9 cellular contexts compared by ENCODE assay signal in genomic region chr19:9622531-9622930, GRCh38. TPM values are rescaled to one million over a fixed set of nuclear protein-coding genes. Genes with fewer than 3 reads are reported as not detected.
DNase-seq lines count a peak whose midpoint lies in the region; ATAC-seq and TF ChIP-seq lines count a peak whose summit lies in the region.
"Had no signal": no experiment of that assay in that cellular context is flagged by ENCODE, and none has a peak within 500 bp of the region (broad histone marks: within the 10 kb centered on the region; RNA-seq: fewer than 3 reads in every experiment).

No MANE protein-coding gene starts in this region.

- H3K4me3 ChIP-seq in smooth muscle cell: peak overlapping the region; percentile 88

- peaks cover 8% of the 10 kb centered on the region for H3K36me3 ChIP-seq in smooth muscle cell (ENCODE audit: low read depth)

- POLR2A ChIA-PET in activated B cell treated with CpG ODN at 0.5 μM for 24 hours (lab: Charles Lee): no interaction called here

- intact Hi-C loops in activated B cell treated with CpG ODN at 0.5 μM for 24 hours (cut with micrococcal nuclease): loop anchor here (5.0 to 10.0 kb wide), 2 partner anchors 85 to 292 kb away; partner anchors contain the start of gene ZNF426

- peaks cover 16% of the 10 kb centered on the region for H3K36me3 Mint-ChIP-seq in activated T-cell treated with anti-CD3 and anti-CD28 coated beads, Interleukin-2, amount 50 U/mL, for 4 hours (ENCODE audit: insufficient read depth)
- H3K36me3 Mint-ChIP-seq in activated B cell treated with CpG ODN at 0.5 μM for 24 hours (ENCODE audit: low read depth): peaks cover 31% of the 10 kb centered on the region

- TF ChIP-seq CTCF in activated B cell treated with CpG ODN at 0.5 μM for 24 hours (IDR thresholded peaks at IDR 0.05) (no peak), foreskin keratinocyte (conservative IDR thresholded peaks at IDR 0.05) (no peak), smooth muscle cell (IDR thresholded peaks at IDR 0.05; ENCODE audit: borderline replicate concordance, insufficient read depth, poor library complexity, severe bottlenecking) (no peak)

- ATAC-seq in activated T-cell treated with anti-CD3 and anti-CD28 coated beads, Interleukin-2, amount 50 U/mL, for 4 hours: no peak
- no peak for ATAC-seq in activated B cell treated with CpG ODN at 0.5 μM for 24 hours (ENCODE audit: low read depth)
- no peak for ATAC-seq in foreskin keratinocyte
- ATAC-seq in GM21367 (IDR thresholded peaks at IDR 0.05; ENCODE audit: unreplicated experiment): no peak

- no peak overlapping the region for H2AFZ ChIP-seq in smooth muscle cell (ENCODE audit: low read depth)

- peaks cover 21% of the 10 kb centered on the region for H3K4me1 Mint-ChIP-seq in activated T-cell treated with anti-CD3 and anti-CD28 coated beads, Interleukin-2, amount 50 U/mL, for 4 hours (ENCODE audit: low read depth)
- peaks cover 20% of the 10 kb centered on the region for H3K4me1 Mint-ChIP-seq in activated B cell treated with CpG ODN at 0.5 μM for 24 hours

- H3K27ac ChIP-seq in foreskin keratinocyte (peak overlapping the region; percentile 90), smooth muscle cell (ENCODE audit: low read depth) (peak overlapping the region; percentile 96)

- peaks cover 43% of the 10 kb centered on the region for H3K79me2 ChIP-seq in smooth muscle cell (ENCODE audit: low read depth)

- peaks cover 3% of the 10 kb centered on the region for H3K27me3 Mint-ChIP-seq in activated T-cell treated with anti-CD3 and anti-CD28 coated beads, Interleukin-2, amount 50 U/mL, for 4 hours (ENCODE audit: low read depth)
- H3K27me3 Mint-ChIP-seq in activated B cell treated with CpG ODN at 0.5 μM for 24 hours: peaks cover 3% of the 10 kb centered on the region

- H3F3A ChIP-seq in smooth muscle cell (ENCODE audit: low read depth): peaks cover 8% of the 10 kb centered on the region

- no peaks in the 10 kb centered on the region for H3K27me3 ChIP-seq in foreskin keratinocyte
- H3K27me3 ChIP-seq in smooth muscle cell (ENCODE audit: low read depth): no peaks in the 10 kb centered on the region
- H3K27me3 ChIP-seq: BE2C had no signal

- no peak for DNase-seq in activated T-cell treated with anti-CD3 and anti-CD28 coated beads, Interleukin-2, amount 50 U/mL, for 4 hours
- DNase-seq in activated T-cell treated with anti-CD3 and anti-CD28 coated beads, Interleukin-2, amount 50 U/mL, for 48 hours: no peak
- DNase-seq in activated B cell treated with CpG ODN at 0.5 μM for 24 hours: no peak
- DNase-seq in foreskin keratinocyte: peak; percentile 83 to 93
- DNase-seq in smooth muscle cell (lab: John Stamatoyannopoulos, UW; ENCODE audit: unreplicated experiment): no peak
- DNase-seq in stimulated activated CD4-positive, alpha-beta T cell treated with anti-CD3 and anti-CD28 coated beads, Interleukin-12 subunit alpha, Interleukin-12 subunit beta, amount 100 ng/mL, for 4 hours: no peak
- DNase-seq in NCI-H2081 (lab: John Stamatoyannopoulos, UW): no peak
- DNase-seq: BE2C had no signal

- no peaks in the 10 kb centered on the region for H3K9me3 ChIP-seq in smooth muscle cell (replicated peaks; ENCODE audit: low read depth)
- H3K9me3 ChIP-seq: BE2C had no signal

- peak overlapping the region; percentile 48 for H3K4me3 Mint-ChIP-seq in activated T-cell treated with anti-CD3 and anti-CD28 coated beads, Interleukin-2, amount 50 U/mL, for 4 hours
- peak overlapping the region; percentile 42 for H3K4me3 Mint-ChIP-seq in activated B cell treated with CpG ODN at 0.5 μM for 24 hours

- H3K4me2 ChIP-seq in smooth muscle cell: peak overlapping the region; percentile 91

- 47% methylated on average over 2 of the region's 2 CpGs for WGBS in smooth muscle cell (ENCODE audit: low lambda C conversion rate)

- H3K9ac ChIP-seq in smooth muscle cell (ENCODE audit: low read depth): peak overlapping the region; percentile 47

- H3K27ac Mint-ChIP-seq in activated B cell treated with CpG ODN at 0.5 μM for 24 hours: no peak overlapping the region

- H4K20me1 ChIP-seq in smooth muscle cell (ENCODE audit: low read depth): peaks cover 3% of the 10 kb centered on the region

- H3K9me3 Mint-ChIP-seq in activated T-cell treated with anti-CD3 and anti-CD28 coated beads, Interleukin-2, amount 50 U/mL, for 4 hours: no peaks in the 10 kb centered on the region
- peaks cover 3% of the 10 kb centered on the region for H3K9me3 Mint-ChIP-seq in activated B cell treated with CpG ODN at 0.5 μM for 24 hours

- CTCF ChIA-PET in activated B cell treated with CpG ODN at 0.5 μM for 24 hours (lab: Charles Lee): interaction anchor here (1.0 to 5.0 kb wide), 2 partner anchors 11 to 174 kb away, joined by 3 to 36 read pairs; no protein-coding TSS in a partner anchor

- H3K4me1 ChIP-seq in foreskin keratinocyte (peaks cover 12% of the 10 kb centered on the region), smooth muscle cell (ENCODE audit: low read depth) (peaks cover 19% of the 10 kb centered on the region)

RNA-seq across cellular contexts. Expression of gene ZNF561, which starts 1.5 kb away (rescaled TPM):
- total RNA-seq in activated T-cell treated with anti-CD3 and anti-CD28 coated beads, Interleukin-2, amount 50 U/mL, for 4 hours: 10 to 100 TPM; 19.1 to 32.1 (median 22.9) TPM
- total RNA-seq in activated B cell treated with CpG ODN at 0.5 μM for 24 hours: 37.1 and 40.2 TPM in 2 replicates
- 42.5 and 47.8 TPM in 2 replicates for total RNA-seq in foreskin keratinocyte
- 10.2 and 12.2 TPM in 2 replicates for polyA plus RNA-seq in foreskin keratinocyte
- total RNA-seq in smooth muscle cell: 59.3 and 64.2 TPM in 2 replicates
- polyA plus RNA-seq in smooth muscle cell: 27.1 and 30.5 TPM in 2 replicates

RNA-seq across cellular contexts. Expression of gene ZNF121, which starts 38.2 kb away (rescaled TPM):
- 10 to 100 TPM; 63.3 to 70.0 (median 69.7) TPM for total RNA-seq in activated T-cell treated with anti-CD3 and anti-CD28 coated beads, Interleukin-2, amount 50 U/mL, for 4 hours
- total RNA-seq in activated B cell treated with CpG ODN at 0.5 μM for 24 hours (53.7 and 57.0 TPM in 2 replicates), foreskin keratinocyte (44.6 and 49.4 TPM in 2 replicates), smooth muscle cell (33.1 and 33.6 TPM in 2 replicates)
- polyA plus RNA-seq in foreskin keratinocyte (5.2 and 5.9 TPM in 2 replicates), smooth muscle cell (3.6 and 4.1 TPM in 2 replicates)

RNA-seq across cellular contexts. Expression of gene ZNF562, which starts 52.4 kb away (rescaled TPM):
- total RNA-seq in activated T-cell treated with anti-CD3 and anti-CD28 coated beads, Interleukin-2, amount 50 U/mL, for 4 hours: 10 to 100 TPM; 29.4 to 34.1 (median 33.5) TPM
- total RNA-seq in activated B cell treated with CpG ODN at 0.5 μM for 24 hours (31.6 and 32.2 TPM in 2 replicates), foreskin keratinocyte (27.8 and 29.8 TPM in 2 replicates), smooth muscle cell (0.36 and 1.6 TPM in 2 replicates)
- polyA plus RNA-seq in foreskin keratinocyte (3.6 and 3.8 TPM in 2 replicates), smooth muscle cell (0.20 and 0.86 TPM in 2 replicates)

Comparison
In these comparisons a context has a peak if more than half of its experiments do, and no peak if none do; other contexts are left out.
1. DNase-seq: peak in foreskin keratinocyte (2 of 2); none in activated T-cell treated with anti-CD3 and anti-CD28 coated beads, Interleukin-2, amount 50 U/mL, for 4 hours (single experiment), activated T-cell treated with anti-CD3 and anti-CD28 coated beads, Interleukin-2, amount 50 U/mL, for 48 hours (0 of 2), activated B cell treated with CpG ODN at 0.5 μM for 24 hours (single experiment), smooth muscle cell (single experiment), stimulated activated CD4-positive, alpha-beta T cell treated with anti-CD3 and anti-CD28 coated beads, Interleukin-12 subunit alpha, Interleukin-12 subunit beta, amount 100 ng/mL, for 4 hours (single experiment) and NCI-H2081 (0 of 2).
2. RNA of gene ZNF562, which starts 52.4 kb away (total RNA-seq): 29.4 to 34.1 TPM in activated T-cell treated with anti-CD3 and anti-CD28 coated beads, Interleukin-2, amount 50 U/mL, for 4 hours, 31.6 to 32.2 TPM in activated B cell treated with CpG ODN at 0.5 μM for 24 hours and 27.8 to 29.8 TPM in foreskin keratinocyte; 0.36 to 1.6 TPM in smooth muscle cell; every median in the first group is over 10 times any median in the second.